12 cellular contexts compared by ENCODE assay signal in genomic region chr3:23671901-23672589, GRCh38.
A peak's percentile ranks its signal among the peaks of the same experiment; 100 is the strongest.
DNase-seq lines count a peak whose midpoint lies in the region; ATAC-seq and TF ChIP-seq lines count a peak whose summit lies in the region.
"Had no signal": no experiment of that assay in that cellular context is flagged by ENCODE, and none has a peak within 500 bp of the region (broad histone marks: within the 10 kb centered on the region; RNA-seq: fewer than 3 reads in every experiment).

No MANE protein-coding gene starts in this region.

- intact Hi-C loops in activated B cell treated with CpG ODN at 0.5 μM for 24 hours (cut with micrococcal nuclease), result loop anchor here (2.0 kb wide), 1 partner anchor 13 kb away; no protein-coding TSS in a partner anchor
- intact Hi-C loops in heart right ventricle (cut with DNase I), result no loop called here

- no peak overlapping the region for H3K27ac Mint-ChIP-seq in activated B cell treated with CpG ODN at 0.5 μM for 24 hours
- H3K27ac Mint-ChIP-seq: CD8-positive, alpha-beta memory T cell had no signal

- WGBS in heart right ventricle, 2 donors, result 26 to 29% methylated on average over 36 of the region's 36 CpGs

- peak overlapping the region; percentile 64 for H3K4me3 Mint-ChIP-seq in activated B cell treated with CpG ODN at 0.5 μM for 24 hours
- H3K4me3 Mint-ChIP-seq: CD8-positive, alpha-beta memory T cell had no signal

- H3K4me3 ChIP-seq in heart right ventricle, result peak overlapping the region in 9 of 10 donors; percentile 15 to 48 (median 42)
- peak overlapping the region; percentile 31 for H3K4me3 ChIP-seq in retinal pigment epithelial cell (ENCODE audit: low read length)

- peaks cover 17% of the 10 kb centered on the region for H3K27me3 Mint-ChIP-seq in activated B cell treated with CpG ODN at 0.5 μM for 24 hours

- DNase-seq in G401 (ENCODE audit: low spot score) (peak; percentile 61), activated B cell treated with CpG ODN at 0.5 μM for 24 hours (peak; percentile 22), heart right ventricle (peak in 1 of 2 donors; percentile 37), retinal pigment epithelial cell (ENCODE audit: low read depth) (no peak), HuH-7.5 (ENCODE audit: low spot score) (no peak), COLO829 (ENCODE audit: low spot score) (no peak)
- DNase-seq: activated CD4-positive, alpha-beta T cell treated with anti-CD3 and anti-CD28 coated beads for 1 hour; CD8-positive, alpha-beta memory T cell; Karpas-422; stimulated activated naive CD4-positive, alpha-beta T cell had no signal

- in situ Hi-C loops in G401 (cut with HindIII; ENCODE audit: low sequenced_read_pairs), result no loop called here

- POLR2A ChIA-PET in activated B cell treated with CpG ODN at 0.5 μM for 24 hours (lab: Charles Lee), result no interaction called here

- CTCF ChIA-PET in activated B cell treated with CpG ODN at 0.5 μM for 24 hours (lab: Charles Lee), result no interaction called here

- H3K36me3 Mint-ChIP-seq in activated B cell treated with CpG ODN at 0.5 μM for 24 hours (ENCODE audit: low read depth), result no peaks in the 10 kb centered on the region
- H3K36me3 Mint-ChIP-seq: CD8-positive, alpha-beta memory T cell had no signal

- H3K9me3 Mint-ChIP-seq in activated B cell treated with CpG ODN at 0.5 μM for 24 hours, result no peaks in the 10 kb centered on the region

- no peaks in the 10 kb centered on the region for H3K36me3 ChIP-seq in heart right ventricle

- ATAC-seq in activated B cell treated with CpG ODN at 0.5 μM for 24 hours (ENCODE audit: low read depth), result no peak
- peak in 7 of 8 donors; percentile 19 to 61 (median 38) for ATAC-seq in heart right ventricle
- no peak for ATAC-seq in GM18519 (IDR thresholded peaks at IDR 0.05; ENCODE audit: low FRiP score, unreplicated experiment)
- ATAC-seq in HG02588 (IDR thresholded peaks at IDR 0.05; ENCODE audit: unreplicated experiment), result no peak

- TF ChIP-seq CTCF in activated B cell treated with CpG ODN at 0.5 μM for 24 hours (IDR thresholded peaks at IDR 0.05) (no peak), heart right ventricle (IDR thresholded peaks at IDR 0.05) (no peak), retinal pigment epithelial cell (conservative IDR thresholded peaks at IDR 0.05; ENCODE audit: low read depth, low read length) (peak; percentile 8)

- H3K4me1 Mint-ChIP-seq in activated B cell treated with CpG ODN at 0.5 μM for 24 hours, result peaks cover 10% of the 10 kb centered on the region
- H3K4me1 Mint-ChIP-seq: CD8-positive, alpha-beta memory T cell had no signal

- peaks cover 0 to 25% (median 17%) of the 10 kb centered on the region in 7 donors for H3K27me3 ChIP-seq in heart right ventricle

- H3K27ac ChIP-seq in heart right ventricle, result no peak overlapping the region

- peaks cover 0 to 19% (median 4%) of the 10 kb centered on the region in 9 donors for H3K4me1 ChIP-seq in heart right ventricle

- H3K9me3 ChIP-seq in heart right ventricle, result no peaks in the 10 kb centered on the region

Comparison
In these comparisons a context has a peak if more than half of its experiments do, and no peak if none do; other contexts are left out.
1. DNase-seq: peak in G401 (single experiment) and activated B cell treated with CpG ODN at 0.5 μM for 24 hours (single experiment); none in retinal pigment epithelial cell (single experiment), HuH-7.5 (single experiment) and COLO829 (single experiment).
2. ATAC-seq: peak in heart right ventricle (7 of 8); none in activated B cell treated with CpG ODN at 0.5 μM for 24 hours (single experiment), GM18519 (single experiment) and HG02588 (single experiment).